11 cellular contexts compared by ENCODE assay signal in genomic region chr17:80456465-80457235, GRCh38. TPM values are rescaled to one million over a fixed set of nuclear protein-coding genes. Genes with fewer than 3 reads are reported as not detected.
DNase-seq lines count a peak whose midpoint lies in the region; ATAC-seq and TF ChIP-seq lines count a peak whose summit lies in the region.
"Had no signal": no experiment of that assay in that cellular context is flagged by ENCODE, and none has a peak within 500 bp of the region (broad histone marks: within the 10 kb centered on the region; RNA-seq: fewer than 3 reads in every experiment).

No MANE protein-coding gene starts in this region.

- no peak for TF ChIP-seq EP300 in suprapubic skin (IDR thresholded peaks at IDR 0.05)

- TF ChIP-seq POLR2A in suprapubic skin (IDR thresholded peaks at IDR 0.05): no peak

- H3K27me3 ChIP-seq in layer of hippocampus (ENCODE audit: control insufficient read depth, insufficient read depth, low read length) (no peaks in the 10 kb centered on the region), suprapubic skin (no peaks in the 10 kb centered on the region)

- WGBS in suprapubic skin: 63% methylated on average over 14 of the region's 21 CpGs

- H3K36me3 Mint-ChIP-seq in activated T-cell treated with anti-CD3 and anti-CD28 coated beads, Interleukin-2, amount 50 U/mL, for 72 hours (ENCODE audit: insufficient read depth in 2 of 2): peaks cover 1 to 3% of the 10 kb centered on the region in 2 donors
- peaks cover 1% of the 10 kb centered on the region for H3K36me3 Mint-ChIP-seq in chondrocyte (ENCODE audit: low read depth)

- peak overlapping the region; percentile 2 for H3K4me3 ChIP-seq in suprapubic skin
- H3K4me3 ChIP-seq: HAP-1 had no signal

- no peaks in the 10 kb centered on the region for H3K9me3 ChIP-seq in suprapubic skin
- H3K9me3 ChIP-seq: HAP-1 had no signal

- H3K36me3 ChIP-seq in suprapubic skin: no peaks in the 10 kb centered on the region

- H3K27me3 Mint-ChIP-seq in activated T-cell treated with anti-CD3 and anti-CD28 coated beads, Interleukin-2, amount 50 U/mL, for 72 hours (ENCODE audit: low read depth): peaks cover 44% of the 10 kb centered on the region
- peaks cover 12% of the 10 kb centered on the region for H3K27me3 Mint-ChIP-seq in chondrocyte (ENCODE audit: low read depth)

- no peaks in the 10 kb centered on the region for H3K9me3 Mint-ChIP-seq in activated T-cell treated with anti-CD3 and anti-CD28 coated beads, Interleukin-2, amount 50 U/mL, for 72 hours
- no peaks in the 10 kb centered on the region for H3K9me3 Mint-ChIP-seq in chondrocyte (ENCODE audit: low read depth)

- H3K27ac ChIP-seq in VCaP: peak overlapping the region; percentile 99; the same call in 1 of the 2 replicates
- H3K27ac ChIP-seq in layer of hippocampus (ENCODE audit: low read depth, low read length): peak overlapping the region; percentile 4
- H3K27ac ChIP-seq in suprapubic skin: no peak overlapping the region

- H3K4me1 Mint-ChIP-seq in activated T-cell treated with anti-CD3 and anti-CD28 coated beads, Interleukin-2, amount 50 U/mL, for 72 hours (ENCODE audit: low read depth): peaks cover 39% of the 10 kb centered on the region
- peaks cover 34% of the 10 kb centered on the region for H3K4me1 Mint-ChIP-seq in chondrocyte (ENCODE audit: low read depth)

- H3K27ac Mint-ChIP-seq in activated T-cell treated with anti-CD3 and anti-CD28 coated beads, Interleukin-2, amount 50 U/mL, for 72 hours: no peak overlapping the region
- no peak overlapping the region for H3K27ac Mint-ChIP-seq in chondrocyte (ENCODE audit: unreplicated experiment)

- H3K4me1 ChIP-seq in suprapubic skin: peaks cover 32% of the 10 kb centered on the region

- TF ChIP-seq CTCF in VCaP (conservative IDR thresholded peaks at IDR 0.05) (no peak), suprapubic skin (IDR thresholded peaks at IDR 0.05) (no peak), chondrocyte (IDR thresholded peaks at IDR 0.05) (no peak)

- no peak for DNase-seq in activated T-cell treated with anti-CD3 and anti-CD28 coated beads, Interleukin-2, amount 50 U/mL, for 72 hours
- DNase-seq in activated T-cell treated with anti-CD3 and anti-CD28 coated beads, Interleukin-2, amount 50 U/mL, for 1 hour: no peak
- no peak for DNase-seq in suprapubic skin (ENCODE audit: low spot score in 2 of 2)
- DNase-seq in chondrocyte (ENCODE audit: low spot score): no peak
- DNase-seq in NK-92 (lab: John Stamatoyannopoulos, UW; ENCODE audit: unreplicated experiment): no peak
- DNase-seq in SKM-1 (lab: John Stamatoyannopoulos, UW; ENCODE audit: unreplicated experiment): no peak
- DNase-seq: amygdala, kidney had no signal

- H3K4me3 Mint-ChIP-seq in activated T-cell treated with anti-CD3 and anti-CD28 coated beads, Interleukin-2, amount 50 U/mL, for 72 hours: peak overlapping the region; percentile 36 to 51
- no peak overlapping the region for H3K4me3 Mint-ChIP-seq in chondrocyte (ENCODE audit: unreplicated experiment)

- ATAC-seq in activated T-cell treated with anti-CD3 and anti-CD28 coated beads, Interleukin-2, amount 50 U/mL, for 72 hours (replicated peaks in 1 of 2): no peak

RNA-seq across cellular contexts. Expression of gene NPTX1, which starts 19.8 kb away (rescaled TPM):
- total RNA-seq in activated T-cell treated with anti-CD3 and anti-CD28 coated beads, Interleukin-2, amount 50 U/mL, for 72 hours: 1 to 10 TPM in 1 of 2 donors, under 1 TPM in 1; 0.83 to 6.1 TPM
- total RNA-seq in suprapubic skin: 1 to 10 TPM in 3 of 4 donors, under 1 TPM in 1; 0.72 to 4.2 (median 3.7) TPM
- 16.1 to 20.3 TPM (median 16.5 TPM) in 3 replicates for total RNA-seq in chondrocyte

RNA-seq across cellular contexts. Expression of gene ENDOV, which starts 41.7 kb away (rescaled TPM):
- 10 to 100 TPM; 25.3 to 29.0 TPM for total RNA-seq in activated T-cell treated with anti-CD3 and anti-CD28 coated beads, Interleukin-2, amount 50 U/mL, for 72 hours
- total RNA-seq in suprapubic skin (10 to 100 TPM; 17.1 to 47.8 (median 19.3) TPM), chondrocyte (22.8 to 32.5 TPM (median 27.0 TPM) in 3 replicates)
